ENCODE assay signal across 8 cellular contexts in the genomic region with DNA sequence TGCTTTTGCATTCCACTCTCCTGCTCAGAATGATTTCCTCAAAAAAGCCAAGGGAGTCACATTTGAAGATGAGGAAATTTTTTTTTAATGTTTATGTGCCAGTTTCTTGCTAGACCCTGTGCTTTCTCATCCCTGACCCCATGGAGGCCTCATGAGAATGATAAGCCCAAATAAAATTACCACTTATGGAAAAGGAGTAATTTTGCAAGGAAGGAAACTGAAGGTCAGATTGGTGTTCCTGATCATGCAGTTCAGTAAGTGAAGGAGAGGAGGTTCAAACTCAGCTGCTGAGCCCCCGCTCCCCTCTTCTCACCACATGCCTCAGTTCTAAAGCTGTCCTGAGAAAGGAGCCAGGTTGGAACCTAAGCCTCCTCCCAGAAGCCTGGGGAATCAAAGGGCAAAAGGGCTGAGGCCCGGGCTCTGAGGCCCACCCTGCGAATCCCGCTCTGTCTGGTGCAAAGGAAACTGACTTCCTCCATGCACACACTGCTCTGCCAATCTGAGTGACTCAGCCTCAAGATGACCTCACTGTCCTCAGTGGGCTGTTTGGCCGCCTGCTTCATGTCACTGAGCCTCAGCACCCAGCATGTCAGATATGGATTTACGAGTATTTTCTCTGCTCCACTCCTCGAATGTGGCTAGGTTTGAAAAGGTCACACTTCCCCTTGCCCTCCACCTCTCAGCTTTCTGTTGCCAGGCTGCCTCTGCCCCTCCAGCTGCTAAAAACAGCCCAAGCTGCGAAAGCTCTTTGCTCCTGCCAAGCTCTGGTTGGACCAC. TPM values are rescaled to one million over a fixed set of nuclear protein-coding genes. Genes with fewer than 3 reads are reported as not detected.
DNase-seq lines count a peak whose midpoint lies in the region; ATAC-seq, FAIRE-seq and TF ChIP-seq lines count a peak whose summit lies in the region.

No MANE protein-coding gene starts in this region.

- CTCF ChIA-PET in CD4-positive, alpha-beta T cell (lab: Charles Lee) = no interaction called here

- no peaks in the 10 kb centered on the region for H3K9me3 Mint-ChIP-seq in CD4-positive, alpha-beta T cell

- peak overlapping the region; percentile 97 for H3K27ac ChIP-seq in muscle layer of duodenum (ENCODE audit: low read length)
- peak overlapping the region; percentile 73 for H3K27ac ChIP-seq in vagina
- no peak overlapping the region for H3K27ac ChIP-seq in CD4-positive, alpha-beta T cell (ENCODE audit: low read depth, low read length)

- H3K27me3 ChIP-seq in muscle layer of duodenum (ENCODE audit: low read depth, low read length) (no peaks in the 10 kb centered on the region), vagina (no peaks in the 10 kb centered on the region)
- H3K27me3 ChIP-seq in CD4-positive, alpha-beta T cell (ENCODE audit: control insufficient read depth, insufficient read depth, low read length) = no peaks in the 10 kb centered on the region

- POLR2A ChIA-PET in CD4-positive, alpha-beta T cell (lab: Charles Lee) = no interaction called here

- no peaks in the 10 kb centered on the region for H3K4me1 Mint-ChIP-seq in CD4-positive, alpha-beta T cell (ENCODE audit: low read depth)

- no peak overlapping the region for H3K4me3 Mint-ChIP-seq in CD4-positive, alpha-beta T cell

- H3K4me3 ChIP-seq in muscle layer of duodenum (ENCODE audit: low read depth in 1 of 2, low read length in 2 of 2) (peak overlapping the region in 1 of 2 donors; percentile 40), vagina (no peak overlapping the region)

- TF ChIP-seq POLR2A in vagina (IDR thresholded peaks at IDR 0.05) = no peak

- H3K27ac Mint-ChIP-seq in CD4-positive, alpha-beta T cell = no peak overlapping the region

- intact Hi-C loops in vagina (cut with DNase I) = no loop called here
- intact Hi-C loops in CD4-positive, alpha-beta T cell (cut with DNase I, micrococcal nuclease) = no loop called here

- in situ Hi-C loops in G401 (cut with HindIII; ENCODE audit: low sequenced_read_pairs) = no loop called here

- FAIRE-seq in RCC 7860 (lab: Jason Lieb, UNC) = peak; percentile 91

- TF ChIP-seq CTCF in vagina (IDR thresholded peaks at IDR 0.05) = no peak
- no peak for TF ChIP-seq CTCF in CD4-positive, alpha-beta T cell (IDR thresholded peaks at IDR 0.05)

- no peak for ATAC-seq in CD4-positive, alpha-beta T cell (ENCODE audit: poor library complexity)
- no peak for ATAC-seq in GM21515 (IDR thresholded peaks at IDR 0.05; ENCODE audit: unreplicated experiment)

- peaks cover 15 to 18% of the 10 kb centered on the region in 2 donors for H3K4me1 ChIP-seq in muscle layer of duodenum (ENCODE audit: control insufficient read depth in 1 of 2, insufficient read depth in 2 of 2, low read length in 2 of 2)
- H3K4me1 ChIP-seq in vagina = peaks cover 31% of the 10 kb centered on the region

- DNase-seq in EL = peak; percentile 92
- DNase-seq in RCC 7860 (ENCODE audit: low spot score) = peak; percentile 97
- DNase-seq in epidermal melanocyte (ENCODE audit: insufficient read length, low spot score) = peak; percentile 25
- DNase-seq in vagina (ENCODE audit: extremely low spot score in 2 of 2) = no peak
- DNase-seq in CD4-positive, alpha-beta T cell = no peak
- no peak for DNase-seq in G401 (ENCODE audit: low spot score)

- H3K27me3 Mint-ChIP-seq in CD4-positive, alpha-beta T cell = no peaks in the 10 kb centered on the region

- H3K36me3 ChIP-seq in muscle layer of duodenum (ENCODE audit: control insufficient read depth in 1 of 2, insufficient read depth in 2 of 2, low read length in 2 of 2) = no peaks in the 10 kb centered on the region
- no peaks in the 10 kb centered on the region for H3K36me3 ChIP-seq in vagina

- H3K36me3 Mint-ChIP-seq in CD4-positive, alpha-beta T cell (ENCODE audit: low read depth) = no peaks in the 10 kb centered on the region

- H3K9me3 ChIP-seq in muscle layer of duodenum (ENCODE audit: control insufficient read depth in 1 of 2, low read length in 2 of 2) (no peaks in the 10 kb centered on the region), vagina (no peaks in the 10 kb centered on the region)
- H3K9me3 ChIP-seq in CD4-positive, alpha-beta T cell (ENCODE audit: control insufficient read depth, low read length) = no peaks in the 10 kb centered on the region

RNA-seq across cellular contexts. Expression of gene FLNB, which starts 56.9 kb away (rescaled TPM):
- total RNA-seq in vagina = 147 TPM
- total RNA-seq in CD4-positive, alpha-beta T cell = 10 to 100 TPM; 39.7 to 42.1 TPM
- 140 and 146 TPM in 2 replicates for total RNA-seq in G401 (2014; rRNA removed; shearing (Covaris generic))

Comparison
In these comparisons a context has a peak if more than half of its experiments do, and no peak if none do; other contexts are left out.
1. DNase-seq: peak in EL (single experiment), RCC 7860 (single experiment) and epidermal melanocyte (single experiment); none in vagina (0 of 2), CD4-positive, alpha-beta T cell (0 of 10) and G401 (single experiment).